In genomic region chr6:62429781-62430180, GRCh38 we compare ENCODE assay signal across 15 cellular contexts.
DNase-seq lines count a peak whose midpoint lies in the region; TF ChIP-seq lines count a peak whose summit lies in the region.
"Had no signal": no experiment of that assay in that cellular context is flagged by ENCODE, and none has a peak within 500 bp of the region (broad histone marks: within the 10 kb centered on the region; RNA-seq: fewer than 3 reads in every experiment).

No MANE protein-coding gene starts in this region.

- TF ChIP-seq CTCF in LNCaP clone FGC (IDR thresholded peaks at IDR 0.05; ENCODE audit: control insufficient read depth, extremely low read depth, insufficient read depth) (no peak), SU-DHL-6 (IDR thresholded peaks at IDR 0.05; ENCODE audit: insufficient read depth, low read length, poor library complexity, severe bottlenecking) (no peak), neural progenitor cell (IDR thresholded peaks at IDR 0.05) (no peak), mammary epithelial cell (conservative IDR thresholded peaks at IDR 0.05 in 1 of 2, IDR thresholded peaks at IDR 0.05 in 1 of 2; ENCODE audit: extremely low read depth in 1 of 2, insufficient read depth in 1 of 2, low read depth in 1 of 2, low read length in 2 of 2) (no peak)

- H3K27me3 ChIP-seq in SU-DHL-6 (ENCODE audit: low read length) (no peaks in the 10 kb centered on the region), neural progenitor cell (no peaks in the 10 kb centered on the region), mesendoderm (ENCODE audit: insufficient read depth, low read length, poor library complexity) (no peaks in the 10 kb centered on the region), mammary epithelial cell (ENCODE audit: insufficient read depth, low read length) (no peaks in the 10 kb centered on the region)
- H3K27me3 ChIP-seq: BE2C; BLaER1 treated with 17β-estradiol and CSF1 and Interleukin-3, amounts not matched to agents 10 nM and 100 nM had no signal

- H2AFZ ChIP-seq in SU-DHL-6 (ENCODE audit: low read depth, low read length, severe bottlenecking) (peak overlapping the region; percentile 44), neural progenitor cell (replicated peaks) (peak overlapping the region; percentile 8), mammary epithelial cell (ENCODE audit: low read depth, low read length) (no peak overlapping the region)

- H3K27ac ChIP-seq in SU-DHL-6 (ENCODE audit: low read depth, low read length) (no peak overlapping the region), neural progenitor cell (no peak overlapping the region), mesendoderm (ENCODE audit: low read depth, low read length) (no peak overlapping the region), mammary epithelial cell (ENCODE audit: insufficient read depth, low read depth, low read length) (no peak overlapping the region)
- H3K27ac ChIP-seq: BLaER1 treated with 17β-estradiol and CSF1 and Interleukin-3, amounts not matched to agents 10 nM and 100 nM had no signal

- DNase-seq in G401 (ENCODE audit: low spot score) (peak; percentile 8), LNCaP clone FGC (ENCODE audit: low read depth) (peak; percentile 91), neural progenitor cell (ENCODE audit: low spot score) (no peak), mesendoderm (no peak), mammary epithelial cell (no peak)
- DNase-seq in stimulated activated CD4-positive, alpha-beta T cell treated with anti-CD3 and anti-CD28 coated beads, Interleukin-4, amount 100 ng/mL, for 4 hours = no peak
- DNase-seq: BE2C; CD4-positive, alpha-beta T cell; CD8-positive, alpha-beta memory T cell; DMS53; DMS79 treated with DMSO at 0.1 percent for 48 hours; H9 had no signal

- no peaks in the 10 kb centered on the region for H3K27me3 Mint-ChIP-seq in neural progenitor cell (ENCODE audit: insufficient read depth, low read depth)
- H3K27me3 Mint-ChIP-seq: CD4-positive, alpha-beta T cell; CD8-positive, alpha-beta memory T cell had no signal

- in situ Hi-C loops in G401 (cut with HindIII; ENCODE audit: low sequenced_read_pairs) (no loop called here), mammary epithelial cell (cut with MboI; ENCODE audit: low sequenced_read_pairs in 2 of 2) (no loop called here)

- H3K79me1 ChIP-seq in mesendoderm (ENCODE audit: low read length) = no peaks in the 10 kb centered on the region

- H3K4me3 ChIP-seq in LNCaP clone FGC (ENCODE audit: low read depth, low read length) (no peak overlapping the region), SU-DHL-6 (ENCODE audit: insufficient read depth, low read length, poor library complexity, severe bottlenecking) (no peak overlapping the region), neural progenitor cell (no peak overlapping the region), mesendoderm (ENCODE audit: low read length) (no peak overlapping the region), mammary epithelial cell (replicated peaks in 1 of 3; ENCODE audit: insufficient read depth in 1 of 3, low read depth in 2 of 3, low read length in 3 of 3) (no peak overlapping the region)
- H3K4me3 ChIP-seq: BLaER1 treated with 17β-estradiol and CSF1 and Interleukin-3, amounts not matched to agents 10 nM and 100 nM had no signal

- H3K9me3 Mint-ChIP-seq in neural progenitor cell = no peaks in the 10 kb centered on the region
- H3K9me3 Mint-ChIP-seq: H9 had no signal

- no TSS peak for BruUV-seq in mammary epithelial cell (replicated peaks; lab: Mats Ljungman, UMichigan)

- no peak overlapping the region for H2BK5ac ChIP-seq in mesendoderm (ENCODE audit: low read length)

- H3K9ac ChIP-seq in SU-DHL-6 (ENCODE audit: low read length) = no peak overlapping the region
- no peak overlapping the region for H3K9ac ChIP-seq in neural progenitor cell
- H3K9ac ChIP-seq in mesendoderm (ENCODE audit: low read length) = no peak overlapping the region
- H3K9ac ChIP-seq in mammary epithelial cell (ENCODE audit: insufficient read depth, low read length) = no peak overlapping the region
- H3K9ac ChIP-seq: BLaER1 treated with 17β-estradiol and CSF1 and Interleukin-3, amounts not matched to agents 10 nM and 100 nM had no signal

- no peak overlapping the region for H4K5ac ChIP-seq in mesendoderm (ENCODE audit: low read length)

- H3K56ac ChIP-seq in mesendoderm (ENCODE audit: low read length) = no peak overlapping the region

- H3K9me3 ChIP-seq in SU-DHL-6 (ENCODE audit: insufficient read depth, low read length) = no peaks in the 10 kb centered on the region
- no peaks in the 10 kb centered on the region for H3K9me3 ChIP-seq in neural progenitor cell (ENCODE audit: low read depth)
- H3K9me3 ChIP-seq in mammary epithelial cell (replicated peaks; ENCODE audit: insufficient read depth, low read length) = peaks cover 5% of the 10 kb centered on the region
- H3K9me3 ChIP-seq: BE2C; BLaER1 treated with 17β-estradiol and CSF1 and Interleukin-3, amounts not matched to agents 10 nM and 100 nM had no signal

- no peaks in the 10 kb centered on the region for H3K79me2 ChIP-seq in SU-DHL-6 (ENCODE audit: insufficient read depth, low read length)
- no peaks in the 10 kb centered on the region for H3K79me2 ChIP-seq in neural progenitor cell (ENCODE audit: low read depth)
- no peaks in the 10 kb centered on the region for H3K79me2 ChIP-seq in mesendoderm (ENCODE audit: control insufficient read depth, insufficient read depth, low read length)
- H3K79me2 ChIP-seq in mammary epithelial cell (ENCODE audit: insufficient read depth, low read length) = no peaks in the 10 kb centered on the region

- H3K36me3 ChIP-seq in SU-DHL-6 (ENCODE audit: low read length) (no peaks in the 10 kb centered on the region), neural progenitor cell (no peaks in the 10 kb centered on the region), mesendoderm (ENCODE audit: control insufficient read depth, insufficient read depth, low read length) (no peaks in the 10 kb centered on the region), mammary epithelial cell (ENCODE audit: insufficient read depth, low read length) (no peaks in the 10 kb centered on the region)
- H3K36me3 ChIP-seq: BE2C; BLaER1 treated with 17β-estradiol and CSF1 and Interleukin-3, amounts not matched to agents 10 nM and 100 nM had no signal

- H3K27ac Mint-ChIP-seq in neural progenitor cell = no peak overlapping the region
- H3K27ac Mint-ChIP-seq: CD14-positive monocyte; CD4-positive, alpha-beta T cell; CD8-positive, alpha-beta memory T cell; H9 had no signal

- no peaks in the 10 kb centered on the region for H3K9me2 ChIP-seq in SU-DHL-6 (replicated peaks; ENCODE audit: insufficient read depth, low read length)

- no peak overlapping the region for H2AK5ac ChIP-seq in mesendoderm (ENCODE audit: low read length)

- H4K20me1 ChIP-seq in SU-DHL-6 (ENCODE audit: low read depth, low read length) (no peaks in the 10 kb centered on the region), neural progenitor cell (ENCODE audit: low read depth) (no peaks in the 10 kb centered on the region), mammary epithelial cell (ENCODE audit: insufficient read depth, low read length) (no peaks in the 10 kb centered on the region)
- H4K20me1 ChIP-seq: BLaER1 treated with 17β-estradiol and CSF1 and Interleukin-3, amounts not matched to agents 10 nM and 100 nM had no signal

- H3F3A ChIP-seq in SU-DHL-6 (ENCODE audit: insufficient read depth) = no peaks in the 10 kb centered on the region
- H3F3A ChIP-seq in neural progenitor cell (ENCODE audit: low read depth) = no peaks in the 10 kb centered on the region

- no peak overlapping the region for H2BK15ac ChIP-seq in mesendoderm (replicated peaks; ENCODE audit: low read depth)

- intact Hi-C loops in mammary epithelial cell (cut with micrococcal nuclease) = no loop called here

- dilution Hi-C loops in mammary epithelial cell (cut with HindIII; ENCODE audit: low sequenced_read_pairs) = no loop called here

- H3K4me1 Mint-ChIP-seq in neural progenitor cell = no peaks in the 10 kb centered on the region
- H3K4me1 Mint-ChIP-seq: CD14-positive monocyte; CD8-positive, alpha-beta memory T cell; H9 had no signal

- H3K4me1 ChIP-seq in neural progenitor cell = no peaks in the 10 kb centered on the region
- no peaks in the 10 kb centered on the region for H3K4me1 ChIP-seq in mesendoderm (ENCODE audit: control insufficient read depth, low read depth, low read length)
- H3K4me1 ChIP-seq in mammary epithelial cell (ENCODE audit: insufficient read depth, low read length) = no peaks in the 10 kb centered on the region
- H3K4me1 ChIP-seq: BE2C; BLaER1 treated with 17β-estradiol and CSF1 and Interleukin-3, amounts not matched to agents 10 nM and 100 nM had no signal

- WGBS in mesendoderm (ENCODE audit: extremely low coverage, insufficient coverage, low lambda C conversion rate) = no CpG with 5 or more reads among the region's 5 CpGs
- WGBS in mammary epithelial cell (ENCODE audit: low coverage, missing lambda C conversion rate) = 69% methylated on average over 5 of the region's 5 CpGs

- H3K4me3 Mint-ChIP-seq in neural progenitor cell = no peak overlapping the region
- H3K4me3 Mint-ChIP-seq: CD14-positive monocyte; CD4-positive, alpha-beta T cell; CD8-positive, alpha-beta memory T cell; H9 had no signal

- H3K36me3 Mint-ChIP-seq in neural progenitor cell = no peaks in the 10 kb centered on the region
- H3K36me3 Mint-ChIP-seq: CD14-positive monocyte; CD8-positive, alpha-beta memory T cell had no signal

- CTCF ChIA-PET in mammary epithelial cell (lab: Charles Lee; ENCODE audit: low non-redundant PET) = no interaction called here

- no peak overlapping the region for H4K8ac ChIP-seq in mesendoderm (ENCODE audit: low read depth, low read length)

- H3K4me2 ChIP-seq in SU-DHL-6 (ENCODE audit: low read depth, low read length, poor library complexity, severe bottlenecking) (no peak overlapping the region), neural progenitor cell (no peak overlapping the region), mesendoderm (ENCODE audit: low read length) (no peak overlapping the region), mammary epithelial cell (ENCODE audit: insufficient read depth, low read depth, low read length) (no peak overlapping the region)
- H3K4me2 ChIP-seq: BLaER1 treated with 17β-estradiol and CSF1 and Interleukin-3, amounts not matched to agents 10 nM and 100 nM had no signal

- H3K18ac ChIP-seq in mesendoderm (ENCODE audit: low read length) = no peak overlapping the region

- no peak overlapping the region for H3K4ac ChIP-seq in mesendoderm (ENCODE audit: low read depth, low read length)

- H3K23ac ChIP-seq in mesendoderm (ENCODE audit: low read length) = no peak overlapping the region

- no peak overlapping the region for H2BK120ac ChIP-seq in mesendoderm (ENCODE audit: low read depth, low read length)

Comparison
In these comparisons a context has a peak if more than half of its experiments do, and no peak if none do; other contexts are left out.
1. DNase-seq: peak in G401 (single experiment) and LNCaP clone FGC (single experiment); none in neural progenitor cell (single experiment), mesendoderm (single experiment), stimulated activated CD4-positive, alpha-beta T cell treated with anti-CD3 and anti-CD28 coated beads, Interleukin-4, amount 100 ng/mL, for 4 hours (0 of 2) and mammary epithelial cell (single experiment).